ENCODE assay signal across 8 cellular contexts in genomic region chr7:87935373-87935706, GRCh38. TPM values are rescaled to one million over a fixed set of nuclear protein-coding genes. Genes with fewer than 3 reads are reported as not detected.
DNase-seq lines count a peak whose midpoint lies in the region; ATAC-seq and TF ChIP-seq lines count a peak whose summit lies in the region.

No MANE protein-coding gene starts in this region.

- H3K4me2 ChIP-seq in Loucy (ENCODE audit: low read depth, low read length, poor library complexity, severe bottlenecking) (peak overlapping the region; percentile 93), neuronal stem cell (ENCODE audit: insufficient read depth, low read length, poor library complexity, severe bottlenecking) (peak overlapping the region; percentile 94)

- H4K20me1 ChIP-seq in Loucy (ENCODE audit: insufficient read depth, low read length, poor library complexity, severe bottlenecking) = no peaks in the 10 kb centered on the region

- H3K18ac ChIP-seq in neuronal stem cell (ENCODE audit: low read length) = no peak overlapping the region

- no peak overlapping the region for H2BK12ac ChIP-seq in neuronal stem cell (ENCODE audit: low read length)

- POLR2A ChIA-PET in CD8-positive, alpha-beta T cell (lab: Charles Lee) = no interaction called here

- H3K27ac ChIP-seq in CD8-positive, alpha-beta T cell (ENCODE audit: low read depth, low read length) = no peak overlapping the region
- H3K27ac ChIP-seq in duodenal mucosa (ENCODE audit: low read depth, low read length) (no peak overlapping the region), neuronal stem cell (replicated peaks; ENCODE audit: low read length) (no peak overlapping the region)

- H3F3A ChIP-seq in Loucy (ENCODE audit: low read depth) = no peaks in the 10 kb centered on the region

- no peak overlapping the region for H2BK5ac ChIP-seq in neuronal stem cell (ENCODE audit: low read length)

- H3K23ac ChIP-seq in neuronal stem cell (ENCODE audit: low read depth, low read length, poor library complexity) = no peak overlapping the region

- intact Hi-C loops in CD8-positive, alpha-beta T cell (cut with DNase I, micrococcal nuclease) = loop anchor here in 1 of 2 experiments (2.0 kb wide), 1 partner anchor 29 kb away; no protein-coding TSS in a partner anchor

- CTCF ChIA-PET in CD8-positive, alpha-beta T cell (lab: Charles Lee) = interaction anchor here (2.2 kb wide), 1 partner anchor 9 kb away, joined by 6 read pairs; no protein-coding TSS in a partner anchor

- no peak overlapping the region for H2BK120ac ChIP-seq in neuronal stem cell (ENCODE audit: low read depth, low read length)

- no peak overlapping the region for H2BK15ac ChIP-seq in neuronal stem cell (ENCODE audit: low read length)

- DNase-seq in CD8-positive, alpha-beta T cell = no peak
- DNase-seq in neuronal stem cell (ENCODE audit: low spot score) = no peak
- DNase-seq in GF-D8 (lab: John Stamatoyannopoulos, UW) = no peak
- DNase-seq in CD1c-positive myeloid dendritic cell (ENCODE audit: extremely low spot score) = no peak
- DNase-seq in H4 (ENCODE audit: low spot score) = no peak
- no peak for DNase-seq in activated CD4-positive, alpha-beta T cell treated with anti-CD3 and anti-CD28 coated beads, Interleukin-2, amount 50 U/mL, for 48 hours

- peaks cover 11% of the 10 kb centered on the region for H3K4me1 Mint-ChIP-seq in CD8-positive, alpha-beta T cell (ENCODE audit: low read depth)

- no peaks in the 10 kb centered on the region for H3K27me3 ChIP-seq in CD8-positive, alpha-beta T cell (ENCODE audit: insufficient read depth, low read length)
- H3K27me3 ChIP-seq in Loucy (ENCODE audit: insufficient read depth, low read length, poor library complexity, severe bottlenecking) = no peaks in the 10 kb centered on the region
- H3K27me3 ChIP-seq in duodenal mucosa (ENCODE audit: control insufficient read depth in 1 of 2, insufficient read depth in 2 of 2, low read length in 2 of 2) = peaks cover 0 to 7% of the 10 kb centered on the region in 2 donors
- H3K27me3 ChIP-seq in neuronal stem cell (ENCODE audit: control insufficient read depth in 3 of 3, insufficient read depth in 3 of 3, low read depth in 1 of 3, low read length in 3 of 3) = peaks cover 0 to 6% (median 5%) of the 10 kb centered on the region in 3 experiments

- H4K8ac ChIP-seq in neuronal stem cell (ENCODE audit: low read depth, low read length) = no peak overlapping the region

- H3K4me3 ChIP-seq in CD8-positive, alpha-beta T cell (ENCODE audit: low read depth, low read length) = peak overlapping the region; percentile 82
- peak overlapping the region; percentile 99 for H3K4me3 ChIP-seq in Loucy (ENCODE audit: low read length, poor library complexity, severe bottlenecking)
- peak overlapping the region; percentile 70 to 89 for H3K4me3 ChIP-seq in duodenal mucosa (ENCODE audit: low read depth in 1 of 2, low read length in 2 of 2)
- peak overlapping the region; percentile 90 to 95 for H3K4me3 ChIP-seq in neuronal stem cell (ENCODE audit: low read length in 2 of 2)

- peak overlapping the region; percentile 85 for H3K9ac ChIP-seq in Loucy (ENCODE audit: low read depth, low read length, poor library complexity, severe bottlenecking)
- no peak overlapping the region for H3K9ac ChIP-seq in duodenal mucosa (ENCODE audit: low read depth in 1 of 2, low read length in 2 of 2)
- peak overlapping the region; percentile 73 for H3K9ac ChIP-seq in neuronal stem cell (ENCODE audit: low read depth, low read length, poor library complexity)

- no peaks in the 10 kb centered on the region for H3K27me3 Mint-ChIP-seq in CD8-positive, alpha-beta T cell (ENCODE audit: low read depth)

- H3K14ac ChIP-seq in neuronal stem cell (ENCODE audit: low read length) = no peak overlapping the region

- H3K4ac ChIP-seq in neuronal stem cell (ENCODE audit: low read length) = no peak overlapping the region

- no peaks in the 10 kb centered on the region for H3K9me3 ChIP-seq in CD8-positive, alpha-beta T cell (ENCODE audit: low read length)
- H3K9me3 ChIP-seq in Loucy (ENCODE audit: insufficient read depth, low read depth, low read length) = no peaks in the 10 kb centered on the region
- H3K9me3 ChIP-seq in duodenal mucosa (ENCODE audit: control insufficient read depth in 1 of 2, low read length in 2 of 2) = no peaks in the 10 kb centered on the region
- no peaks in the 10 kb centered on the region for H3K9me3 ChIP-seq in neuronal stem cell (replicated peaks in 1 of 2; ENCODE audit: control insufficient read depth in 2 of 2, insufficient read depth in 1 of 2, low read depth in 1 of 2, low read length in 2 of 2)

- H3K4me1 ChIP-seq in CD8-positive, alpha-beta T cell (ENCODE audit: insufficient read depth, low read length) = peaks cover 7% of the 10 kb centered on the region
- H3K4me1 ChIP-seq in Loucy (ENCODE audit: insufficient read depth, low read length, poor library complexity, severe bottlenecking) (peaks cover 33% of the 10 kb centered on the region), duodenal mucosa (ENCODE audit: control insufficient read depth in 1 of 2, insufficient read depth in 2 of 2, low read length in 2 of 2) (peaks cover 9 to 15% of the 10 kb centered on the region in 2 donors), neuronal stem cell (ENCODE audit: control insufficient read depth in 2 of 2, insufficient read depth in 1 of 2, low read depth in 1 of 2, low read length in 2 of 2) (peaks cover 0 to 5% of the 10 kb centered on the region in 2 donors)

- H3K9me2 ChIP-seq in Loucy (replicated peaks; ENCODE audit: low read depth, low read length) = no peaks in the 10 kb centered on the region

- TF ChIP-seq CTCF in CD8-positive, alpha-beta T cell (IDR thresholded peaks at IDR 0.05) = no peak
- no peak for TF ChIP-seq CTCF in Loucy (conservative IDR thresholded peaks at IDR 0.05; ENCODE audit: low read length)

- H3K4me3 Mint-ChIP-seq in CD8-positive, alpha-beta T cell = peak overlapping the region; percentile 89

- H3K79me2 ChIP-seq in Loucy (ENCODE audit: insufficient read depth, low read length) = peaks cover 21% of the 10 kb centered on the region

- no CpG with 5 or more reads among the region's 8 CpGs for WGBS in neuronal stem cell (ENCODE audit: extremely low coverage in 2 of 2, insufficient read length in 2 of 2, insufficient replicate concordance in 1 of 2), 2 donors

- H2AK5ac ChIP-seq in neuronal stem cell (ENCODE audit: low read depth, low read length) = no peak overlapping the region

- H3K27ac Mint-ChIP-seq in CD8-positive, alpha-beta T cell = no peak overlapping the region

- H2AFZ ChIP-seq in Loucy (ENCODE audit: low read length) (peak overlapping the region; percentile 97), neuronal stem cell (ENCODE audit: low read length) (peak overlapping the region; percentile 99)

- no peak for ATAC-seq in CD8-positive, alpha-beta T cell

- peaks cover 7% of the 10 kb centered on the region for H3K36me3 Mint-ChIP-seq in CD8-positive, alpha-beta T cell

- no peak overlapping the region for H4K91ac ChIP-seq in neuronal stem cell (ENCODE audit: low read depth, low read length, poor library complexity)

- peaks cover 2% of the 10 kb centered on the region for H3K79me1 ChIP-seq in neuronal stem cell (ENCODE audit: low read depth, low read length)

- H3K36me3 ChIP-seq in CD8-positive, alpha-beta T cell (ENCODE audit: insufficient read depth, low read length) = no peaks in the 10 kb centered on the region
- H3K36me3 ChIP-seq in Loucy (ENCODE audit: insufficient read depth, low read length) (no peaks in the 10 kb centered on the region), duodenal mucosa (ENCODE audit: control insufficient read depth in 1 of 2, insufficient read depth in 2 of 2, low read length in 2 of 2) (no peaks in the 10 kb centered on the region), neuronal stem cell (replicated peaks in 1 of 2; ENCODE audit: control insufficient read depth in 2 of 2, insufficient read depth in 2 of 2, low read length in 2 of 2) (peaks cover 0 to 11% of the 10 kb centered on the region in 2 donors)

- no peaks in the 10 kb centered on the region for H3K9me3 Mint-ChIP-seq in CD8-positive, alpha-beta T cell

RNA-seq across cellular contexts. Expression of gene ADAM22, which starts 1.3 kb away (rescaled TPM):
- 1 to 10 TPM; 1.1 to 1.7 TPM for total RNA-seq in CD8-positive, alpha-beta T cell
- 5.2 TPM for polyA plus RNA-seq in neuronal stem cell (2013, experiment 1 of 2)
- 5.2 TPM for polyA plus RNA-seq in neuronal stem cell (2013, experiment 2 of 2)
- 9.1 and 15.0 TPM in 2 replicates for total RNA-seq in H4 (2014; rRNA removed; shearing (Covaris generic))

RNA-seq across cellular contexts. Expression of gene DBF4, which starts 59.0 kb away (rescaled TPM):
- total RNA-seq in CD8-positive, alpha-beta T cell = 10 to 100 TPM; 75.6 to 81.6 TPM
- polyA plus RNA-seq in neuronal stem cell (2013, experiment 1 of 2) = 61.0 TPM
- polyA plus RNA-seq in neuronal stem cell (2013, experiment 2 of 2) = 71.3 TPM
- 77.7 and 87.3 TPM in 2 replicates for total RNA-seq in H4 (2014; rRNA removed; shearing (Covaris generic))

RNA-seq across cellular contexts. Expression of gene SLC25A40, which starts 59.2 kb away (rescaled TPM):
- total RNA-seq in CD8-positive, alpha-beta T cell = 1 to 10 TPM; 6.2 to 6.9 TPM
- polyA plus RNA-seq in neuronal stem cell (2013, experiment 1 of 2) = 21.9 TPM
- polyA plus RNA-seq in neuronal stem cell (2013, experiment 2 of 2) = 16.1 TPM
- total RNA-seq in H4 (2014; rRNA removed; shearing (Covaris generic)) = 15.4 and 38.4 TPM in 2 replicates

Comparison
In these comparisons a context has a peak if more than half of its experiments do, and no peak if none do; other contexts are left out.
1. H3K9ac ChIP-seq: peak in Loucy (single experiment) and neuronal stem cell (single experiment); none in duodenal mucosa (0 of 2).
2. Peak in every context shown above with its lines, with median percentiles within 50 percentile points of each other: H3K4me3 ChIP-seq.